In genomic region chr18:58552057-58552461, GRCh38 we compare ENCODE assay signal across 8 cellular contexts.
DNase-seq lines count a peak whose midpoint lies in the region; ATAC-seq, FAIRE-seq and TF ChIP-seq lines count a peak whose summit lies in the region.

No MANE protein-coding gene starts in this region.

- intact Hi-C loops in CD8-positive, alpha-beta T cell (cut with DNase I, micrococcal nuclease): no loop called here
- intact Hi-C loops in adrenal gland (cut with DNase I): no loop called here

- H3K27ac ChIP-seq in astrocyte (ENCODE audit: low read depth, low read length): peak overlapping the region; percentile 53
- H3K27ac ChIP-seq in CD8-positive, alpha-beta T cell (ENCODE audit: low read depth, low read length): no peak overlapping the region
- H3K27ac ChIP-seq in adrenal gland: no peak overlapping the region

- H3K27me3 Mint-ChIP-seq in astrocyte (ENCODE audit: low read depth, unreplicated experiment): no peaks in the 10 kb centered on the region
- no peaks in the 10 kb centered on the region for H3K27me3 Mint-ChIP-seq in CD8-positive, alpha-beta T cell (ENCODE audit: low read depth)

- peak overlapping the region; percentile 87 for H3K27ac Mint-ChIP-seq in astrocyte (ENCODE audit: unreplicated experiment)
- H3K27ac Mint-ChIP-seq in CD8-positive, alpha-beta T cell: no peak overlapping the region

- peaks cover 22% of the 10 kb centered on the region for H3K4me1 ChIP-seq in astrocyte (ENCODE audit: insufficient read depth, low read length)
- no peaks in the 10 kb centered on the region for H3K4me1 ChIP-seq in CD8-positive, alpha-beta T cell (ENCODE audit: insufficient read depth, low read length)
- H3K4me1 ChIP-seq in adrenal gland (replicated peaks in 1 of 2): no peaks in the 10 kb centered on the region

- H3K4me2 ChIP-seq in astrocyte (ENCODE audit: low read length): peak overlapping the region; percentile 62

- 24 to 71% (median 62%) methylated on average over 4 of the region's 4 CpGs for WGBS in adrenal gland, 4 donors

- H3K4me3 ChIP-seq in astrocyte (ENCODE audit: insufficient read depth, low read depth, low read length) (no peak overlapping the region), adrenal gland (no peak overlapping the region)
- no peak overlapping the region for H3K4me3 ChIP-seq in CD8-positive, alpha-beta T cell (ENCODE audit: low read depth, low read length)

- no peak overlapping the region for H3K9ac ChIP-seq in astrocyte (ENCODE audit: low read length)

- peaks cover 19% of the 10 kb centered on the region for H3K36me3 Mint-ChIP-seq in astrocyte (ENCODE audit: low read depth, unreplicated experiment)
- no peaks in the 10 kb centered on the region for H3K36me3 Mint-ChIP-seq in CD8-positive, alpha-beta T cell

- peaks cover 6% of the 10 kb centered on the region for H3K9me3 Mint-ChIP-seq in astrocyte (ENCODE audit: unreplicated experiment)
- H3K9me3 Mint-ChIP-seq in CD8-positive, alpha-beta T cell: no peaks in the 10 kb centered on the region

- H3K36me3 ChIP-seq in astrocyte (ENCODE audit: insufficient read depth, low read length) (peaks cover 2% of the 10 kb centered on the region), adrenal gland (replicated peaks in 1 of 2) (no peaks in the 10 kb centered on the region)
- no peaks in the 10 kb centered on the region for H3K36me3 ChIP-seq in CD8-positive, alpha-beta T cell (ENCODE audit: insufficient read depth, low read length)

- DNase-seq in DMS53 treated with DMSO at 0.1 percent for 48 hours (lab: John Stamatoyannopoulos, UW; ENCODE audit: unreplicated experiment) (peak; percentile 68), astrocyte (ENCODE audit: low read depth) (peak; percentile 60), HK-2 (ENCODE audit: unreplicated experiment) (no peak), HTR-8/SVneo (ENCODE audit: insufficient read length, low spot score) (no peak), adrenal gland (no peak)
- no peak for DNase-seq in CD8-positive, alpha-beta T cell

- TF ChIP-seq CTCF in astrocyte (IDR thresholded peaks at IDR 0.05; ENCODE audit: insufficient read depth, low read depth, low read length) (no peak), adrenal gland (IDR thresholded peaks at IDR 0.05) (no peak)
- TF ChIP-seq CTCF in CD8-positive, alpha-beta T cell (IDR thresholded peaks at IDR 0.05): no peak

- peaks cover 43% of the 10 kb centered on the region for H3K4me1 Mint-ChIP-seq in astrocyte (ENCODE audit: low read depth, unreplicated experiment)
- H3K4me1 Mint-ChIP-seq in CD8-positive, alpha-beta T cell (ENCODE audit: low read depth): peaks cover 5% of the 10 kb centered on the region

- H3K27me3 ChIP-seq in astrocyte (ENCODE audit: insufficient read depth, low read length): no peaks in the 10 kb centered on the region
- H3K27me3 ChIP-seq in CD8-positive, alpha-beta T cell (ENCODE audit: insufficient read depth, low read length): no peaks in the 10 kb centered on the region
- no peaks in the 10 kb centered on the region for H3K27me3 ChIP-seq in adrenal gland

- ATAC-seq in GM19035 (IDR thresholded peaks at IDR 0.05; ENCODE audit: unreplicated experiment) (peak; percentile 81), HG03097 (IDR thresholded peaks at IDR 0.05; ENCODE audit: low FRiP score, unreplicated experiment) (peak; percentile 49)
- no peak for ATAC-seq in CD8-positive, alpha-beta T cell

- CTCF ChIA-PET in CD8-positive, alpha-beta T cell (lab: Charles Lee): no interaction called here

- no peak for TF ChIP-seq POLR2A in adrenal gland (IDR thresholded peaks at IDR 0.05)

- no peak overlapping the region for H2AFZ ChIP-seq in astrocyte (ENCODE audit: low read depth, low read length)

- peaks cover 54% of the 10 kb centered on the region for H4K20me1 ChIP-seq in astrocyte (ENCODE audit: insufficient read depth, low read length)

- H3K79me2 ChIP-seq in astrocyte (ENCODE audit: insufficient read depth, low read length): peaks cover 87% of the 10 kb centered on the region

- H3K9me3 ChIP-seq in astrocyte (ENCODE audit: insufficient read depth, low read depth, low read length) (no peaks in the 10 kb centered on the region), adrenal gland (replicated peaks in 1 of 3) (no peaks in the 10 kb centered on the region)
- H3K9me3 ChIP-seq in CD8-positive, alpha-beta T cell (ENCODE audit: low read length): no peaks in the 10 kb centered on the region

- no peak overlapping the region for H3K4me3 Mint-ChIP-seq in astrocyte (ENCODE audit: unreplicated experiment)
- no peak overlapping the region for H3K4me3 Mint-ChIP-seq in CD8-positive, alpha-beta T cell

- no peak for FAIRE-seq in astrocyte (lab: Jason Lieb, UNC)
- FAIRE-seq in HTR-8/SVneo (lab: Jason Lieb, UNC): no peak

- POLR2A ChIA-PET in CD8-positive, alpha-beta T cell (lab: Charles Lee): no interaction called here

Comparison
In these comparisons a context has a peak if more than half of its experiments do, and no peak if none do; other contexts are left out.
1. DNase-seq: peak in DMS53 treated with DMSO at 0.1 percent for 48 hours (single experiment) and astrocyte (single experiment); none in CD8-positive, alpha-beta T cell (0 of 7), HK-2 (single experiment), HTR-8/SVneo (single experiment) and adrenal gland (0 of 7).